2 cellular contexts compared by ENCODE assay signal in the genomic region with DNA sequence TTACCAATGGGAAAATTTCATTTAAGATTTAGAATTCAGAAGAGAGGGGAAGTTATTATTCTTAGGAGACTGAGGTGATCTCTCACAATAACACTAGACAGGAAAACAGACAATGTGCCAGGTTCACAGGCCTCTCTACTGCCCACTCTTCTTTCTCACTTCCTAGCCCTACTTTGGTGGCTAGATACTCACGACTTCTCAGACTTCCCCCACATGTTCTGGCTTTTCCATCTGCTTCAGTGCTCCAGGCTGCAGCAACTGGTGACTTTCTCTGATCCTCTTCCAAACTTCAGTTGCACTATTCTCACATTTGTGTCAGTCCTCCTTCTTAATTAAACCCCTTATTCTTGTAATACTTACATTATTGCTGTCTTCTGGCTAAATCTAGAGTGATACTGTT.
TF ChIP-seq lines count a peak whose summit lies in the region.

No MANE protein-coding gene starts in this region.

TF ChIP-seq in GM23338, 12 proteins besides CTCF, POLR2A, EP300 and RAD21:
- TF ChIP-seq, protein P1, sequence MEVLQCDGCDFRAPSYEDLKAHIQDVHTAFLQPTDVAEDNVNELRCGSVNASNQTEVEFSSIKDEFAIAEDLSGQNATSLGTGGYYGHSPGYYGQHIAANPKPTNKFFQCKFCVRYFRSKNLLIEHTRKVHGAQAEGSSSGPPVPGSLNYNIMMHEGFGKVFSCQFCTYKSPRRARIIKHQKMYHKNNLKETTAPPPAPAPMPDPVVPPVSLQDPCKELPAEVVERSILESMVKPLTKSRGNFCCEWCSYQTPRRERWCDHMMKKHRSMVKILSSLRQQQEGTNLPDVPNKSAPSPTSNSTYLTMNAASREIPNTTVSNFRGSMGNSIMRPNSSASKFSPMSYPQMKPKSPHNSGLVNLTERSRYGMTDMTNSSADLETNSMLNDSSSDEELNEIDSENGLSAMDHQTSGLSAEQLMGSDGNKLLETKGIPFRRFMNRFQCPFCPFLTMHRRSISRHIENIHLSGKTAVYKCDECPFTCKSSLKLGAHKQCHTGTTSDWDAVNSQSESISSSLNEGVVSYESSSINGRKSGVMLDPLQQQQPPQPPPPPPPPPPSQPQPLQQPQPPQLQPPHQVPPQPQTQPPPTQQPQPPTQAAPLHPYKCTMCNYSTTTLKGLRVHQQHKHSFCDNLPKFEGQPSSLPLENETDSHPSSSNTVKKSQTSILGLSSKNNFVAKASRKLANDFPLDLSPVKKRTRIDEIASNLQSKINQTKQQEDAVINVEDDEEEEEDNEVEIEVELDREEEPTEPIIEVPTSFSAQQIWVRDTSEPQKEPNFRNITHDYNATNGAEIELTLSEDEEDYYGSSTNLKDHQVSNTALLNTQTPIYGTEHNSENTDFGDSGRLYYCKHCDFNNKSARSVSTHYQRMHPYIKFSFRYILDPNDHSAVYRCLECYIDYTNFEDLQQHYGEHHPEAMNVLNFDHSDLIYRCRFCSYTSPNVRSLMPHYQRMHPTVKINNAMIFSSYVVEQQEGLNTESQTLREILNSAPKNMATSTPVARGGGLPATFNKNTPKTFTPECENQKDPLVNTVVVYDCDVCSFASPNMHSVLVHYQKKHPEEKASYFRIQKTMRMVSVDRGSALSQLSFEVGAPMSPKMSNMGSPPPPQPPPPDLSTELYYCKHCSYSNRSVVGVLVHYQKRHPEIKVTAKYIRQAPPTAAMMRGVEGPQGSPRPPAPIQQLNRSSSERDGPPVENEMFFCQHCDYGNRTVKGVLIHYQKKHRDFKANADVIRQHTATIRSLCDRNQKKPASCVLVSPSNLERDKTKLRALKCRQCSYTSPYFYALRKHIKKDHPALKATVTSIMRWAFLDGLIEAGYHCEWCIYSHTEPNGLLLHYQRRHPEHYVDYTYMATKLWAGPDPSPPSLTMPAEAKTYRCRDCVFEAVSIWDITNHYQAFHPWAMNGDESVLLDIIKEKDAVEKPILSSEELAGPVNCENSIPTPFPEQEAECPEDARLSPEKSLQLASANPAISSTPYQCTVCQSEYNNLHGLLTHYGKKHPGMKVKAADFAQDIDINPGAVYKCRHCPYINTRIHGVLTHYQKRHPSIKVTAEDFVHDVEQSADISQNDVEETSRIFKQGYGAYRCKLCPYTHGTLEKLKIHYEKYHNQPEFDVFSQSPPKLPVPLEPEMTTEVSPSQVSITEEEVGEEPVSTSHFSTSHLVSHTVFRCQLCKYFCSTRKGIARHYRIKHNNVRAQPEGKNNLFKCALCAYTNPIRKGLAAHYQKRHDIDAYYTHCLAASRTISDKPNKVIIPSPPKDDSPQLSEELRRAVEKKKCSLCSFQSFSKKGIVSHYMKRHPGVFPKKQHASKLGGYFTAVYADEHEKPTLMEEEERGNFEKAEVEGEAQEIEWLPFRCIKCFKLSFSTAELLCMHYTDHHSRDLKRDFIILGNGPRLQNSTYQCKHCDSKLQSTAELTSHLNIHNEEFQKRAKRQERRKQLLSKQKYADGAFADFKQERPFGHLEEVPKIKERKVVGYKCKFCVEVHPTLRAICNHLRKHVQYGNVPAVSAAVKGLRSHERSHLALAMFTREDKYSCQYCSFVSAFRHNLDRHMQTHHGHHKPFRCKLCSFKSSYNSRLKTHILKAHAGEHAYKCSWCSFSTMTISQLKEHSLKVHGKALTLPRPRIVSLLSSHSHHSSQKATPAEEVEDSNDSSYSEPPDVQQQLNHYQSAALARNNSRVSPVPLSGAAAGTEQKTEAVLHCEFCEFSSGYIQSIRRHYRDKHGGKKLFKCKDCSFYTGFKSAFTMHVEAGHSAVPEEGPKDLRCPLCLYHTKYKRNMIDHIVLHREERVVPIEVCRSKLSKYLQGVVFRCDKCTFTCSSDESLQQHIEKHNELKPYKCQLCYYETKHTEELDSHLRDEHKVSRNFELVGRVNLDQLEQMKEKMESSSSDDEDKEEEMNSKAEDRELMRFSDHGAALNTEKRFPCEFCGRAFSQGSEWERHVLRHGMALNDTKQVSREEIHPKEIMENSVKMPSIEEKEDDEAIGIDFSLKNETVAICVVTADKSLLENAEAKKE (CRISPR knock-in tag; IDR thresholded peaks at IDR 0.05): no peak
TF ChIP-seq in GM23338: peak in this region for 0.

TF ChIP-seq in H1, 55 proteins besides CTCF, POLR2A, EP300 and RAD21:
- no peak for TF ChIP-seq CBX5 (IDR thresholded peaks at IDR 0.05; ENCODE audit: low read depth, low read length)
- TF ChIP-seq BCL11A (IDR thresholded peaks at IDR 0.05; ENCODE audit: low read depth in 2 of 2, low read length in 2 of 2): no peak
- no peak for TF ChIP-seq NRF1 (IDR thresholded peaks at IDR 0.05; ENCODE audit: low read depth, low read length)
- no peak for TF ChIP-seq CBX8 (IDR thresholded peaks at IDR 0.05; ENCODE audit: borderline replicate concordance, low read depth, low read length)
- TF ChIP-seq, protein P2, sequence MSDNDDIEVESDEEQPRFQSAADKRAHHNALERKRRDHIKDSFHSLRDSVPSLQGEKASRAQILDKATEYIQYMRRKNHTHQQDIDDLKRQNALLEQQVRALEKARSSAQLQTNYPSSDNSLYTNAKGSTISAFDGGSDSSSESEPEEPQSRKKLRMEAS (IDR thresholded peaks at IDR 0.05): no peak
- no peak for TF ChIP-seq SIX5 (IDR thresholded peaks at IDR 0.05; ENCODE audit: low read depth, low read length)
- no peak for TF ChIP-seq GABPA (IDR thresholded peaks at IDR 0.05; ENCODE audit: borderline replicate concordance, insufficient read depth, low read length)
- TF ChIP-seq NANOG (IDR thresholded peaks at IDR 0.05; ENCODE audit: insufficient read depth, low read depth, low read length, poor library complexity, severe bottlenecking): no peak
- TF ChIP-seq JUN (IDR thresholded peaks at IDR 0.05; ENCODE audit: low read depth, low read length): no peak
- TF ChIP-seq SUZ12 (IDR thresholded peaks at IDR 0.05; ENCODE audit: low read length): no peak
- TF ChIP-seq BRCA1 (IDR thresholded peaks at IDR 0.05; ENCODE audit: low read depth, low read length): no peak
- no peak for TF ChIP-seq FOSL1 (IDR thresholded peaks at IDR 0.05; ENCODE audit: insufficient read depth, low read depth, low read length)
- TF ChIP-seq TAF1 (IDR thresholded peaks at IDR 0.05; ENCODE audit: low read depth, low read length): no peak
- no peak for TF ChIP-seq MAFK (IDR thresholded peaks at IDR 0.05; ENCODE audit: low read depth, low read length)
- no peak for TF ChIP-seq GTF2F1 (IDR thresholded peaks at IDR 0.05; ENCODE audit: borderline replicate concordance, low read depth, low read length)
